ENCODE assay signal across 8 cellular contexts in the genomic region with DNA sequence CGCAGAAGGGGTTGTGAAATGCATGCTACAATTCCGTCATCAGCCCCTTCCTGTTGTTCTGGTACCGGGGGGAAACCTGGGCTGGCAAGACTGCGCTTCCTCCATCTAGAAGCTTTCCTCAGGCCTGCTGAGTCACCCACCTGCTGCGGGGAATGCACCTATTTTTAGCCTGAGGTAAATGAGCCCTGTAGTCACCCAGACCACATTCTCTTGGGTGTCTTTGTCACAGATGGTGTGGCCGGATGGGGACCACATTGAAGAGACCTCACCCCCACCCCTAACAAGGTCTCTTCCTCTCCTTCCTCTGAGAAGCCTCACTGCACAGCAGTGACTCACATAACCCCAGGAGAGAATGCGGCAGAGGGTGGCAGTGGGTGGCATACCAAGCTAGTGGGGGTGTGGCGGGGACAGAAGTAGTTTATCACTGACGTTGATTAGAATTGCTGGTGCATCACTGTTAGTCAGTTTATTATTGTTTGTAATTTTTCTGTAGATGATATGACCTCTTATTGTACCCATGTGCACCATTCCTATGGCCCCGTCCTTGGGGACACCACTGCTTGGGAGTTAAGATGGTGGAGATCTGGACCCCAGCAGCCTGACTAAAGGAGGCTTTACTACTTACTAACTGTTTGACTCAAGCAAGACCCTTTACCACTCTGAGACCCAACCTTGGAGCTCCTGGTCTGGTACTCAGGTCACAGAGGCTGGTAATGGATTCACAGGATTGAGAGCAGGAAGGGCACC.
DNase-seq lines count a peak whose midpoint lies in the region; ATAC-seq and TF ChIP-seq lines count a peak whose summit lies in the region.

No MANE protein-coding gene starts in this region.

- H3K27ac ChIP-seq in caudate nucleus (ENCODE audit: low read depth, low read length) (no peak overlapping the region), spleen (peak overlapping the region in 7 of 8 donors; percentile 18 to 64 (median 51)), gastroesophageal sphincter (no peak overlapping the region)

- peaks cover 62% of the 10 kb centered on the region for H3K4me1 Mint-ChIP-seq in CD14-positive monocyte
- peaks cover 71% of the 10 kb centered on the region for H3K4me1 Mint-ChIP-seq in activated B cell treated with CpG ODN at 0.5 μM for 24 hours

- H3K27me3 Mint-ChIP-seq in CD14-positive monocyte (ENCODE audit: low read depth in 3 of 3): peaks cover 1 to 12% (median 3%) of the 10 kb centered on the region in 3 donors
- H3K27me3 Mint-ChIP-seq in activated B cell treated with CpG ODN at 0.5 μM for 24 hours: peaks cover 6% of the 10 kb centered on the region

- no peak for TF ChIP-seq CTCF in CD14-positive monocyte (IDR thresholded peaks at IDR 0.05)
- TF ChIP-seq CTCF in activated B cell treated with CpG ODN at 0.5 μM for 24 hours (IDR thresholded peaks at IDR 0.05): no peak
- peak in 1 of 11 experiments; percentile 10 for TF ChIP-seq CTCF in spleen (IDR thresholded peaks at IDR 0.05 in 8 of 11, conservative IDR thresholded peaks at IDR 0.05 in 3 of 11)
- no peak for TF ChIP-seq CTCF in gastroesophageal sphincter (IDR thresholded peaks at IDR 0.05)

- 26 to 42% (median 35%) methylated on average over 10 of the region's 10 CpGs for WGBS in spleen, 5 donors
- 73 to 100% methylated on average over 1 to 9 of the region's 10 CpGs for WGBS in gastroesophageal sphincter (ENCODE audit: low coverage in 1 of 2), 2 donors

- H3K36me3 Mint-ChIP-seq in CD14-positive monocyte (peaks cover 0 to 4% of the 10 kb centered on the region in 2 donors), activated B cell treated with CpG ODN at 0.5 μM for 24 hours (ENCODE audit: low read depth) (no peaks in the 10 kb centered on the region)

- peak; percentile 96 for DNase-seq in CD14-positive monocyte (ENCODE audit: low spot score)
- peak; percentile 72 for DNase-seq in activated B cell treated with CpG ODN at 0.5 μM for 24 hours
- DNase-seq in caudate nucleus (lab: John Stamatoyannopoulos, UW): peak in 48 of 61 donors; percentile 2 to 82 (median 38)
- peak; percentile 91 for DNase-seq in spleen
- no peak for DNase-seq in NCI-H2107 treated with DMSO at 0.1 percent for 48 hours (lab: John Stamatoyannopoulos, UW; ENCODE audit: unreplicated experiment)

- intact Hi-C loops in CD14-positive monocyte (cut with micrococcal nuclease) (loop anchor here (1.0 to 5.0 kb wide), 6 partner anchors 9 to 133 kb away; partner anchors contain the start of gene DUSP5 (in 1 of the 2)), activated B cell treated with CpG ODN at 0.5 μM for 24 hours (cut with micrococcal nuclease) (loop anchor here (1.0 to 10.0 kb wide), 15 partner anchors 12 to 505 kb away; partner anchors contain the start of genes ADD3, BBIP1, DUSP5 and SHOC2), spleen (cut with DNase I; ENCODE audit: low total_unique reads) (loop anchor here (10.0 kb wide), 1 partner anchor 50 kb away; no protein-coding TSS in a partner anchor)

- no peaks in the 10 kb centered on the region for H3K9me3 ChIP-seq in spleen
- no peaks in the 10 kb centered on the region for H3K9me3 ChIP-seq in gastroesophageal sphincter

- no peak for TF ChIP-seq EP300 in gastroesophageal sphincter (IDR thresholded peaks at IDR 0.05)

- CTCF ChIA-PET in activated B cell treated with CpG ODN at 0.5 μM for 24 hours (lab: Charles Lee): interaction anchor here (1.0 to 4.5 kb wide), 10 partner anchors 11 to 132 kb away, joined by 3 to 49 read pairs (median 4); no protein-coding TSS in a partner anchor

- H3K36me3 ChIP-seq in spleen (no peaks in the 10 kb centered on the region), gastroesophageal sphincter (no peaks in the 10 kb centered on the region)

- H3K4me1 ChIP-seq in spleen (peaks cover 28 to 77% (median 60%) of the 10 kb centered on the region in 6 donors), gastroesophageal sphincter (peaks cover 0 to 18% (median 6%) of the 10 kb centered on the region in 3 donors)

- H3K9me3 Mint-ChIP-seq in CD14-positive monocyte (peaks cover 0 to 4% (median 0%) of the 10 kb centered on the region in 7 donors), activated B cell treated with CpG ODN at 0.5 μM for 24 hours (no peaks in the 10 kb centered on the region)

- POLR2A ChIA-PET in activated B cell treated with CpG ODN at 0.5 μM for 24 hours (lab: Charles Lee): interaction anchor here (0.6 to 7.0 kb wide), 34 partner anchors 9 to 428 kb away, joined by 3 to 328 read pairs (median 5); partner anchors contain the start of genes DUSP5 and SMNDC1

- peaks cover 0 to 9% (median 0%) of the 10 kb centered on the region in 7 donors for H3K27me3 ChIP-seq in spleen (replicated peaks in 1 of 7)
- H3K27me3 ChIP-seq in gastroesophageal sphincter: no peaks in the 10 kb centered on the region

- H3K4me3 Mint-ChIP-seq in CD14-positive monocyte (peak overlapping the region; percentile 17 to 38), activated B cell treated with CpG ODN at 0.5 μM for 24 hours (peak overlapping the region; percentile 50)

- H3K4me3 ChIP-seq in spleen (peak overlapping the region in 1 of 8 donors; percentile 1), gastroesophageal sphincter (no peak overlapping the region)

- ATAC-seq in GM19452 (IDR thresholded peaks at IDR 0.05; ENCODE audit: unreplicated experiment): peak; percentile 85
- ATAC-seq in HG03520 (IDR thresholded peaks at IDR 0.05; ENCODE audit: unreplicated experiment): peak; percentile 73
- peak; percentile 89 for ATAC-seq in activated B cell treated with CpG ODN at 0.5 μM for 24 hours (ENCODE audit: low read depth)
- ATAC-seq in gastroesophageal sphincter: no peak

- H3K27ac Mint-ChIP-seq in CD14-positive monocyte (peak overlapping the region; percentile 19 to 89 (median 72)), activated B cell treated with CpG ODN at 0.5 μM for 24 hours (peak overlapping the region; percentile 65)

- TF ChIP-seq POLR2A in spleen (IDR thresholded peaks at IDR 0.05): no peak
- no peak for TF ChIP-seq POLR2A in gastroesophageal sphincter (IDR thresholded peaks at IDR 0.05)

Comparison
In these comparisons a context has a peak if more than half of its experiments do, and no peak if none do; other contexts are left out.
1. H3K27ac ChIP-seq: peak in spleen (7 of 8); none in caudate nucleus (single experiment) and gastroesophageal sphincter (0 of 4).